In genomic region chr6:38796006-38796405, GRCh38 we compare ENCODE assay signal across 13 cellular contexts.
DNase-seq lines count a peak whose midpoint lies in the region; ATAC-seq and TF ChIP-seq lines count a peak whose summit lies in the region.
"Had no signal": no experiment of that assay in that cellular context is flagged by ENCODE, and none has a peak within 500 bp of the region (broad histone marks: within the 10 kb centered on the region; RNA-seq: fewer than 3 reads in every experiment).

No MANE protein-coding gene starts in this region.

- POLR2A ChIA-PET in Caco-2 (lab: Charles Lee): no interaction called here
- POLR2A ChIA-PET in Panc1 (lab: Charles Lee): no interaction called here

- H3K27ac Mint-ChIP-seq in Caco-2 (ENCODE audit: unreplicated experiment) (peak overlapping the region; percentile 93), endothelial cell (ENCODE audit: unreplicated experiment) (no peak overlapping the region)
- H3K27ac Mint-ChIP-seq: CD4-positive, CD25-positive, alpha-beta regulatory T cell had no signal

- peak overlapping the region; percentile 45 for H2BK12ac ChIP-seq in trophoblast cell (ENCODE audit: low read length)

- H3K14ac ChIP-seq in trophoblast cell (ENCODE audit: low read length): peak overlapping the region; percentile 34

- H3K27ac ChIP-seq in Panc1 (ENCODE audit: low read length) (no peak overlapping the region), trophoblast cell (ENCODE audit: low read depth, low read length) (peak overlapping the region; percentile 62), GM23248 (no peak overlapping the region)
- H3K27ac ChIP-seq: Peyer's patch had no signal

- peak overlapping the region; percentile 57 for H2BK120ac ChIP-seq in trophoblast cell (ENCODE audit: insufficient read depth, low read length, poor library complexity)

- H2AFZ ChIP-seq in trophoblast cell (ENCODE audit: insufficient read depth, low read length, poor library complexity) (no peak overlapping the region), GM23248 (no peak overlapping the region)

- intact Hi-C loops in Caco-2 (cut with micrococcal nuclease; ENCODE audit: unreplicated experiment): loop anchor here (5.0 kb wide), 2 partner anchors 76 to 94 kb away; partner anchors contain the start of gene GLO1
- intact Hi-C loops in Panc1 (cut with micrococcal nuclease; ENCODE audit: unreplicated experiment): no loop called here

- H3K4me1 ChIP-seq in Caco-2 (peaks cover 34% of the 10 kb centered on the region), Panc1 (ENCODE audit: control insufficient read depth, insufficient read depth, low read length) (no peaks in the 10 kb centered on the region), trophoblast cell (ENCODE audit: control insufficient read depth in 1 of 2, insufficient read depth in 2 of 2, low read length in 2 of 2) (peaks cover 15 to 16% of the 10 kb centered on the region in 2 experiments), GM23248 (ENCODE audit: insufficient read depth) (no peaks in the 10 kb centered on the region)
- H3K4me1 ChIP-seq: Peyer's patch had no signal

- ATAC-seq in Panc1: 0 out of 2 replicates have a peak, but pooled peaks have one; percentile 45
- peak; percentile 49 for ATAC-seq in esophagus mucosa

- H3K9me3 Mint-ChIP-seq in Caco-2 (ENCODE audit: unreplicated experiment): peaks cover 9% of the 10 kb centered on the region
- H3K9me3 Mint-ChIP-seq in endothelial cell (ENCODE audit: unreplicated experiment): no peaks in the 10 kb centered on the region

- H4K12ac ChIP-seq in trophoblast cell (ENCODE audit: low read depth, low read length): no peak overlapping the region

- H3K9ac ChIP-seq in trophoblast cell (ENCODE audit: low read length) (no peak overlapping the region), GM23248 (no peak overlapping the region)

- WGBS in trophoblast cell (ENCODE audit: extremely low coverage, insufficient coverage, insufficient read length): no CpG with 5 or more reads among the region's 3 CpGs
- WGBS in GM23248 (ENCODE audit: low coverage in 1 of 2, low lambda C conversion rate in 2 of 2, missing lambda C conversion rate in 2 of 2), 2 experiments: 30 to 39% methylated on average over 3 of the region's 3 CpGs

- in situ Hi-C loops in Panc1 (cut with HindIII; ENCODE audit: low pct_unique_long_range_greater_than_20kb, low sequenced_read_pairs) (no loop called here), GM23248 (cut with MboI) (no loop called here)

- no peaks in the 10 kb centered on the region for H3K27me3 Mint-ChIP-seq in Caco-2 (ENCODE audit: insufficient read depth, unreplicated experiment)
- H3K27me3 Mint-ChIP-seq in endothelial cell (ENCODE audit: unreplicated experiment): no peaks in the 10 kb centered on the region

- TF ChIP-seq CTCF in Caco-2 (IDR thresholded peaks at IDR 0.05; ENCODE audit: insufficient read depth in 1 of 2, low read depth in 1 of 2, low read length in 1 of 2, severe bottlenecking in 1 of 2, unreplicated experiment in 1 of 2) (no peak), Panc1 (IDR thresholded peaks at IDR 0.05) (no peak), endothelial cell (IDR thresholded peaks at IDR 0.05; ENCODE audit: unreplicated experiment) (no peak)

- H4K91ac ChIP-seq in trophoblast cell (ENCODE audit: low read depth, low read length): peak overlapping the region; percentile 88

- peaks cover 8% of the 10 kb centered on the region for H3K36me3 Mint-ChIP-seq in Caco-2 (ENCODE audit: insufficient read depth, unreplicated experiment)
- H3K36me3 Mint-ChIP-seq in endothelial cell (ENCODE audit: low read depth, unreplicated experiment): no peaks in the 10 kb centered on the region
- H3K36me3 Mint-ChIP-seq: CD4-positive, CD25-positive, alpha-beta regulatory T cell had no signal

- H3K23ac ChIP-seq in trophoblast cell (ENCODE audit: low read length): no peak overlapping the region

- H4K8ac ChIP-seq in trophoblast cell (ENCODE audit: low read depth, low read length): peak overlapping the region; percentile 44

- H3F3A ChIP-seq in GM23248 (ENCODE audit: insufficient read depth): no peaks in the 10 kb centered on the region

- no peak for DNase-seq in Caco-2
- no peak for DNase-seq in Panc1 (ENCODE audit: low read depth, low spot score)
- peak; percentile 37 to 40 for DNase-seq in trophoblast cell
- DNase-seq in stimulated activated CD4-positive, alpha-beta T cell treated with anti-CD3 and anti-CD28 coated beads, Interleukin-12 subunit alpha, Interleukin-12 subunit beta, amount 100 ng/mL, for 4 hours: no peak
- DNase-seq in endothelial cell (ENCODE audit: low spot score): no peak
- no peak for DNase-seq in GM23248
- no peak for DNase-seq in NCI-H128 (lab: John Stamatoyannopoulos, UW; ENCODE audit: unreplicated experiment)
- DNase-seq: CD4-positive, CD25-positive, alpha-beta regulatory T cell; NCI-H1436 treated with DMSO at 0.1 percent for 48 hours; NCI-H2081; Peyer's patch; SHP77 had no signal

- H3K9me3 ChIP-seq in Caco-2 (no peaks in the 10 kb centered on the region), Panc1 (ENCODE audit: control insufficient read depth, insufficient read depth, low read depth, low read length) (no peaks in the 10 kb centered on the region), trophoblast cell (ENCODE audit: insufficient read depth, low read depth, low read length) (no peaks in the 10 kb centered on the region), GM23248 (ENCODE audit: low read depth) (no peaks in the 10 kb centered on the region)
- H3K9me3 ChIP-seq: Peyer's patch had no signal

- peak overlapping the region; percentile 59 for H2BK5ac ChIP-seq in trophoblast cell (ENCODE audit: low read depth, low read length, poor library complexity)

- peak overlapping the region; percentile 1 for H2AK5ac ChIP-seq in trophoblast cell (ENCODE audit: low read length)

- H4K20me1 ChIP-seq in GM23248 (ENCODE audit: insufficient read depth): no peaks in the 10 kb centered on the region

- peaks cover 45% of the 10 kb centered on the region for H3K4me1 Mint-ChIP-seq in Caco-2 (ENCODE audit: low read depth, unreplicated experiment)
- H3K4me1 Mint-ChIP-seq in endothelial cell (ENCODE audit: unreplicated experiment): peaks cover 29% of the 10 kb centered on the region
- H3K4me1 Mint-ChIP-seq: CD4-positive, CD25-positive, alpha-beta regulatory T cell had no signal

- H3K79me2 ChIP-seq in trophoblast cell (ENCODE audit: control insufficient read depth, insufficient read depth, low read length, poor library complexity): no peaks in the 10 kb centered on the region
- H3K79me2 ChIP-seq in GM23248 (ENCODE audit: insufficient read depth): no peaks in the 10 kb centered on the region

- peak overlapping the region; percentile 18 for H3K18ac ChIP-seq in trophoblast cell (ENCODE audit: low read length)

- H3K9me2 ChIP-seq in GM23248 (ENCODE audit: insufficient read depth): no peaks in the 10 kb centered on the region

- CTCF ChIA-PET in Caco-2 (lab: Charles Lee): interaction anchor here (0.5 kb wide), 1 partner anchor 93 kb away, joined by 3 read pairs; no protein-coding TSS in a partner anchor
- CTCF ChIA-PET in Panc1 (lab: Charles Lee): no interaction called here

- no peak overlapping the region for H3K4me3 ChIP-seq in Caco-2 (ENCODE audit: low read depth, low read length)
- H3K4me3 ChIP-seq in Panc1 (ENCODE audit: low read depth in 2 of 2, low read length in 2 of 2): no peak overlapping the region
- no peak overlapping the region for H3K4me3 ChIP-seq in trophoblast cell (ENCODE audit: low read depth, low read length)
- no peak overlapping the region for H3K4me3 ChIP-seq in GM23248
- H3K4me3 ChIP-seq: Peyer's patch had no signal

- H3K36me3 ChIP-seq in Caco-2 (ENCODE audit: control insufficient read depth, insufficient read depth, low read length) (no peaks in the 10 kb centered on the region), Panc1 (ENCODE audit: control insufficient read depth, insufficient read depth, low read length) (no peaks in the 10 kb centered on the region), trophoblast cell (ENCODE audit: control insufficient read depth in 1 of 2, insufficient read depth in 2 of 2, low read length in 2 of 2) (peaks cover 0 to 1% of the 10 kb centered on the region in 2 experiments), GM23248 (ENCODE audit: low read depth) (no peaks in the 10 kb centered on the region)
- H3K36me3 ChIP-seq: Peyer's patch had no signal

- H3K27me3 ChIP-seq in Caco-2 (replicated peaks; ENCODE audit: control insufficient read depth, insufficient read depth, low read length) (no peaks in the 10 kb centered on the region), Panc1 (ENCODE audit: control insufficient read depth, insufficient read depth, low read length) (peaks cover 10% of the 10 kb centered on the region), trophoblast cell (ENCODE audit: insufficient read depth, low read length) (no peaks in the 10 kb centered on the region), GM23248 (replicated peaks; ENCODE audit: insufficient read depth) (no peaks in the 10 kb centered on the region; the same call in none of the 2 replicates)
- H3K27me3 ChIP-seq: Peyer's patch had no signal

- H3K79me1 ChIP-seq in trophoblast cell (ENCODE audit: low read length): peaks cover 13% of the 10 kb centered on the region

- BruUV-seq in Caco-2 (replicated peaks; lab: Mats Ljungman, UMichigan) (no TSS peak), Panc1 (replicated peaks; lab: Mats Ljungman, UMichigan) (no TSS peak)

- no peak overlapping the region for H3K4me2 ChIP-seq in trophoblast cell (ENCODE audit: low read length)
- H3K4me2 ChIP-seq in GM23248 (ENCODE audit: unreplicated experiment): no peak overlapping the region

- H3K4ac ChIP-seq in trophoblast cell (ENCODE audit: low read depth, low read length): peak overlapping the region; percentile 13

- H3K4me3 Mint-ChIP-seq in Caco-2 (ENCODE audit: unreplicated experiment): peak overlapping the region; percentile 69
- no peak overlapping the region for H3K4me3 Mint-ChIP-seq in endothelial cell (ENCODE audit: unreplicated experiment)
- H3K4me3 Mint-ChIP-seq: CD4-positive, CD25-positive, alpha-beta regulatory T cell had no signal

Comparison
In these comparisons a context has a peak if more than half of its experiments do, and no peak if none do; other contexts are left out.
1. DNase-seq: peak in trophoblast cell (2 of 2); none in Caco-2 (0 of 2), Panc1 (single experiment), stimulated activated CD4-positive, alpha-beta T cell treated with anti-CD3 and anti-CD28 coated beads, Interleukin-12 subunit alpha, Interleukin-12 subunit beta, amount 100 ng/mL, for 4 hours (single experiment), endothelial cell (single experiment), GM23248 (single experiment) and NCI-H128 (single experiment).